8 cellular contexts compared by ENCODE assay signal in genomic region chr20:59939879-59940128, GRCh38. TPM values are rescaled to one million over a fixed set of nuclear protein-coding genes. Genes with fewer than 3 reads are reported as not detected.
DNase-seq lines count a peak whose midpoint lies in the region; ATAC-seq and TF ChIP-seq lines count a peak whose summit lies in the region.

No MANE protein-coding gene starts in this region.

- H2AFZ ChIP-seq in PC-3 (ENCODE audit: low read length) (peak overlapping the region; percentile 92), neuronal stem cell (ENCODE audit: low read length) (peak overlapping the region; percentile 88)

- H2BK12ac ChIP-seq in neuronal stem cell (ENCODE audit: low read length), result no peak overlapping the region

- H3K79me1 ChIP-seq in neuronal stem cell (ENCODE audit: low read depth, low read length), result peaks cover 2% of the 10 kb centered on the region

- POLR2A ChIA-PET in PC-3 (lab: Charles Lee; ENCODE audit: unreplicated experiment), result interaction anchor here (0.6 to 0.9 kb wide), 5 partner anchors 8 to 1537 kb away, joined by 4 to 7 read pairs (median 4); no protein-coding TSS in a partner anchor

- H4K20me1 ChIP-seq in PC-3 (ENCODE audit: low read length), result peaks cover 6% of the 10 kb centered on the region; the same call in 1 of the 2 replicates

- no peaks in the 10 kb centered on the region for H3F3A ChIP-seq in PC-3 (ENCODE audit: low read length, unreplicated experiment)

- no peak overlapping the region for H4K91ac ChIP-seq in neuronal stem cell (ENCODE audit: low read depth, low read length, poor library complexity)

- peaks cover 51% of the 10 kb centered on the region for H3K79me2 ChIP-seq in PC-3 (ENCODE audit: low read length)

- H3K14ac ChIP-seq in neuronal stem cell (ENCODE audit: low read length), result no peak overlapping the region

- intact Hi-C loops in PC-3 (cut with micrococcal nuclease), result loop anchor here (2.0 kb wide), 1 partner anchor 95 kb away; no protein-coding TSS in a partner anchor

- H2BK5ac ChIP-seq in neuronal stem cell (ENCODE audit: low read length), result no peak overlapping the region

- H3K9me3 ChIP-seq in PC-3 (ENCODE audit: low read length) (no peaks in the 10 kb centered on the region), neuronal stem cell (replicated peaks in 1 of 2; ENCODE audit: control insufficient read depth in 2 of 2, insufficient read depth in 1 of 2, low read depth in 1 of 2, low read length in 2 of 2) (peaks cover 0 to 9% of the 10 kb centered on the region in 2 donors)

- CTCF ChIA-PET in PC-3 (lab: Charles Lee), result interaction anchor here (0.7 to 1.7 kb wide), 3 partner anchors 14 to 157 kb away, joined by 3 to 10 read pairs (median 3); no protein-coding TSS in a partner anchor

- H3K9me2 ChIP-seq in PC-3 (replicated peaks; ENCODE audit: low read length), result no peaks in the 10 kb centered on the region

- ATAC-seq in GM18519 (IDR thresholded peaks at IDR 0.05; ENCODE audit: low FRiP score, unreplicated experiment) (peak; percentile 16), HG02588 (IDR thresholded peaks at IDR 0.05; ENCODE audit: unreplicated experiment) (peak; percentile 27), PC-3 (peak; percentile 6; the same call in 1 of the 2 replicates)

- no peak overlapping the region for H4K8ac ChIP-seq in neuronal stem cell (ENCODE audit: low read depth, low read length)

- H3K27me3 ChIP-seq in PC-3 (ENCODE audit: low read length), result no peaks in the 10 kb centered on the region
- peaks cover 0 to 18% (median 6%) of the 10 kb centered on the region in 3 experiments for H3K27me3 ChIP-seq in neuronal stem cell (ENCODE audit: control insufficient read depth in 3 of 3, insufficient read depth in 3 of 3, low read depth in 1 of 3, low read length in 3 of 3)

- H3K18ac ChIP-seq in neuronal stem cell (ENCODE audit: low read length), result peak overlapping the region; percentile 91

- H3K4ac ChIP-seq in neuronal stem cell (ENCODE audit: low read length), result no peak overlapping the region

- BruUV-seq in PC-3 (replicated peaks; lab: Mats Ljungman, UMichigan), result no TSS peak

- peak overlapping the region; percentile 25 for H3K23ac ChIP-seq in neuronal stem cell (ENCODE audit: low read depth, low read length, poor library complexity)

- H3K36me3 ChIP-seq in PC-3 (ENCODE audit: low read depth, low read length), result peaks cover 9% of the 10 kb centered on the region; the same call in 1 of the 2 replicates
- H3K36me3 ChIP-seq in neuronal stem cell (replicated peaks in 1 of 2; ENCODE audit: control insufficient read depth in 2 of 2, insufficient read depth in 2 of 2, low read length in 2 of 2), result peaks cover 3 to 37% of the 10 kb centered on the region in 2 donors

- H3K4me3 ChIP-seq in PC-3 (ENCODE audit: low read length) (peak overlapping the region; percentile 72), neuronal stem cell (ENCODE audit: low read length in 2 of 2) (peak overlapping the region; percentile 72 to 81)

- H3K9ac ChIP-seq in PC-3 (ENCODE audit: low read length) (peak overlapping the region; percentile 80), neuronal stem cell (ENCODE audit: low read depth, low read length, poor library complexity) (no peak overlapping the region)

- H2BK120ac ChIP-seq in neuronal stem cell (ENCODE audit: low read depth, low read length), result peak overlapping the region; percentile 41

- WGBS in neuronal stem cell (ENCODE audit: extremely low coverage in 2 of 2, insufficient read length in 2 of 2, insufficient replicate concordance in 1 of 2), 2 donors, result no CpG with 5 or more reads among the region's 24 CpGs

- H3K4me1 ChIP-seq in PC-3 (ENCODE audit: insufficient read depth, low read length) (peaks cover 36% of the 10 kb centered on the region), neuronal stem cell (ENCODE audit: control insufficient read depth in 2 of 2, insufficient read depth in 1 of 2, low read depth in 1 of 2, low read length in 2 of 2) (peaks cover 3 to 6% of the 10 kb centered on the region in 2 donors)

- TF ChIP-seq CTCF in PC-3 (conservative IDR thresholded peaks at IDR 0.05; ENCODE audit: low read depth, low read length), result no peak

- H3K27ac ChIP-seq in PC-3 (ENCODE audit: low read length), result peak overlapping the region; percentile 73
- H3K27ac ChIP-seq in epithelial cell of prostate, result peak overlapping the region; percentile 90
- H3K27ac ChIP-seq in neuronal stem cell (replicated peaks; ENCODE audit: low read length), result no peak overlapping the region

- H2BK15ac ChIP-seq in neuronal stem cell (ENCODE audit: low read length), result no peak overlapping the region

- DNase-seq in PC-3, result no peak
- no peak for DNase-seq in epithelial cell of prostate (ENCODE audit: low read depth, low spot score)
- DNase-seq in neuronal stem cell (ENCODE audit: low spot score), result no peak
- no peak for DNase-seq in NCI-H748 (lab: John Stamatoyannopoulos, UW; ENCODE audit: unreplicated experiment)
- no peak for DNase-seq in NCI-H1930 (lab: John Stamatoyannopoulos, UW)
- no peak for DNase-seq in activated CD4-positive, alpha-beta T cell treated with anti-CD3 and anti-CD28 coated beads for 1 hour

- H2AK5ac ChIP-seq in neuronal stem cell (ENCODE audit: low read depth, low read length), result no peak overlapping the region

- H3K4me2 ChIP-seq in PC-3 (ENCODE audit: low read length) (peak overlapping the region; percentile 96), neuronal stem cell (ENCODE audit: insufficient read depth, low read length, poor library complexity, severe bottlenecking) (peak overlapping the region; percentile 97)

RNA-seq across cellular contexts. Expression of gene PPP1R3D, which starts 0.3 kb away (rescaled TPM):
- total RNA-seq in PC-3 (2014; rRNA removed), result 5.6 and 6.3 TPM in 2 replicates
- 0.56 TPM for polyA plus RNA-seq in neuronal stem cell (2013, experiment 1 of 2)
- 0.65 TPM for polyA plus RNA-seq in neuronal stem cell (2013, experiment 2 of 2)

RNA-seq across cellular contexts. Expression of gene FAM217B, which starts 0.4 kb away (rescaled TPM):
- 6.3 and 7.2 TPM in 2 replicates for total RNA-seq in PC-3 (2014; rRNA removed)
- polyA plus RNA-seq in neuronal stem cell (2013, experiment 1 of 2), result 13.5 TPM
- polyA plus RNA-seq in neuronal stem cell (2013, experiment 2 of 2), result 13.6 TPM

RNA-seq across cellular contexts. Expression of gene SYCP2, which starts 6.4 kb away (rescaled TPM):
- total RNA-seq in PC-3 (2014; rRNA removed), result 0.86 and 1.8 TPM in 2 replicates
- polyA plus RNA-seq in neuronal stem cell (2013, experiment 1 of 2), result 0.18 TPM
- 0.15 TPM for polyA plus RNA-seq in neuronal stem cell (2013, experiment 2 of 2)

RNA-seq across cellular contexts. Expression of gene CDH26, which starts 18.4 kb away (rescaled TPM):
- total RNA-seq in PC-3 (2014; rRNA removed), result 1.2 and 1.4 TPM in 2 replicates
- polyA plus RNA-seq in neuronal stem cell (2013, experiment 1 of 2), result 0.22 TPM
- 0.24 TPM for polyA plus RNA-seq in neuronal stem cell (2013, experiment 2 of 2)
